Comparison of ENCODE assay signal across 2 cellular contexts in the genomic region with DNA sequence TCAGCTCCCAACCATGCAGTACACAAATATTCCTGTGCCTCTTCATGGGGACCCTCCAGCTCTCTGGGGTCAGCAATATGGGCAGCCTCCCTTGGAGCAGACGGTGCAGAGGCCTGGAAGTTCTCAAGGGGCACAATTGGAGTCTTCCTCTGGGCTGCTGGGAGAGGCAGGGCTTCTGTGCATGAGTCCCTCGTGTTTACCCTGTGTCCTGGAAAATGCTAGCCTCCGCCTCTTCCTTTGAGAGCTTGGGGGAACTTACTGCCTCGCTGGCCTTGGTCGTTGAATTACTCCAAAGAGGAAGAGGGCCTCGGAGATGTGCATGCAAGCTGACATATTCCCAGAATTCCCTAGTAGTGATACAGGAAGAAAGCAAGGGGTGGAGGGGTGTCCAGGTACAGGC.
TF ChIP-seq lines count a peak whose summit lies in the region.

No MANE protein-coding gene starts in this region.

TF ChIP-seq in SK-N-SH, 30 proteins besides CTCF, POLR2A, EP300 and RAD21:
- TF ChIP-seq, protein P1, sequence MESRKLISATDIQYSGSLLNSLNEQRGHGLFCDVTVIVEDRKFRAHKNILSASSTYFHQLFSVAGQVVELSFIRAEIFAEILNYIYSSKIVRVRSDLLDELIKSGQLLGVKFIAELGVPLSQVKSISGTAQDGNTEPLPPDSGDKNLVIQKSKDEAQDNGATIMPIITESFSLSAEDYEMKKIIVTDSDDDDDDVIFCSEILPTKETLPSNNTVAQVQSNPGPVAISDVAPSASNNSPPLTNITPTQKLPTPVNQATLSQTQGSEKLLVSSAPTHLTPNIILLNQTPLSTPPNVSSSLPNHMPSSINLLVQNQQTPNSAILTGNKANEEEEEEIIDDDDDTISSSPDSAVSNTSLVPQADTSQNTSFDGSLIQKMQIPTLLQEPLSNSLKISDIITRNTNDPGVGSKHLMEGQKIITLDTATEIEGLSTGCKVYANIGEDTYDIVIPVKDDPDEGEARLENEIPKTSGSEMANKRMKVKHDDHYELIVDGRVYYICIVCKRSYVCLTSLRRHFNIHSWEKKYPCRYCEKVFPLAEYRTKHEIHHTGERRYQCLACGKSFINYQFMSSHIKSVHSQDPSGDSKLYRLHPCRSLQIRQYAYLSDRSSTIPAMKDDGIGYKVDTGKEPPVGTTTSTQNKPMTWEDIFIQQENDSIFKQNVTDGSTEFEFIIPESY (IDR thresholded peaks at IDR 0.05; ENCODE audit: borderline replicate concordance, low read depth): no peak
- no peak for TF ChIP-seq FOXM1 (IDR thresholded peaks at IDR 0.05; ENCODE audit: low read depth)
- TF ChIP-seq, protein P2, sequence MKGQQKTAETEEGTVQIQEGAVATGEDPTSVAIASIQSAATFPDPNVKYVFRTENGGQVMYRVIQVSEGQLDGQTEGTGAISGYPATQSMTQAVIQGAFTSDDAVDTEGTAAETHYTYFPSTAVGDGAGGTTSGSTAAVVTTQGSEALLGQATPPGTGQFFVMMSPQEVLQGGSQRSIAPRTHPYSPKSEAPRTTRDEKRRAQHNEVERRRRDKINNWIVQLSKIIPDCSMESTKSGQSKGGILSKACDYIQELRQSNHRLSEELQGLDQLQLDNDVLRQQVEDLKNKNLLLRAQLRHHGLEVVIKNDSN (IDR thresholded peaks at IDR 0.05; ENCODE audit: borderline replicate concordance, low read depth): no peak
- TF ChIP-seq GATA2 (CRISPR knock-in tag; IDR thresholded peaks at IDR 0.05): no peak
- TF ChIP-seq RCOR1 (IDR thresholded peaks at IDR 0.05; ENCODE audit: low read length): no peak
- TF ChIP-seq SMC3 (IDR thresholded peaks at IDR 0.05; ENCODE audit: low read depth, low read length): no peak
- TF ChIP-seq, protein P3, sequence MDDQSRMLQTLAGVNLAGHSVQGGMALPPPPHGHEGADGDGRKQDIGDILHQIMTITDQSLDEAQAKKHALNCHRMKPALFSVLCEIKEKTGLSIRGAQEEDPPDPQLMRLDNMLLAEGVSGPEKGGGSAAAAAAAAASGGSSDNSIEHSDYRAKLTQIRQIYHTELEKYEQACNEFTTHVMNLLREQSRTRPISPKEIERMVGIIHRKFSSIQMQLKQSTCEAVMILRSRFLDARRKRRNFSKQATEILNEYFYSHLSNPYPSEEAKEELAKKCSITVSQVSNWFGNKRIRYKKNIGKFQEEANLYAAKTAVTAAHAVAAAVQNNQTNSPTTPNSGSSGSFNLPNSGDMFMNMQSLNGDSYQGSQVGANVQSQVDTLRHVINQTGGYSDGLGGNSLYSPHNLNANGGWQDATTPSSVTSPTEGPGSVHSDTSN (IDR thresholded peaks at IDR 0.05): no peak
- no peak for TF ChIP-seq YY1 (IDR thresholded peaks at IDR 0.05; ENCODE audit: low read depth)
- no peak for TF ChIP-seq NRF1 (IDR thresholded peaks at IDR 0.05; ENCODE audit: low read depth, low read length)
- TF ChIP-seq FOSL2 (IDR thresholded peaks at IDR 0.05; ENCODE audit: borderline replicate concordance, low read depth): no peak
- TF ChIP-seq TAF1 (IDR thresholded peaks at IDR 0.05; ENCODE audit: borderline replicate concordance, low read depth, low read length): no peak
- TF ChIP-seq RFX5 (IDR thresholded peaks at IDR 0.05; ENCODE audit: low read length): no peak
- TF ChIP-seq MEF2A (IDR thresholded peaks at IDR 0.05; ENCODE audit: borderline replicate concordance, low read depth): no peak
- TF ChIP-seq POLR2AphosphoS5 (IDR thresholded peaks at IDR 0.05; ENCODE audit: low read depth, low read length): no peak

TF ChIP-seq in SK-N-SH treated with all-trans-retinoic acid at 6 μM for 48 hours, 23 proteins besides CTCF, POLR2A, EP300 and RAD21:
- TF ChIP-seq, protein P4, sequence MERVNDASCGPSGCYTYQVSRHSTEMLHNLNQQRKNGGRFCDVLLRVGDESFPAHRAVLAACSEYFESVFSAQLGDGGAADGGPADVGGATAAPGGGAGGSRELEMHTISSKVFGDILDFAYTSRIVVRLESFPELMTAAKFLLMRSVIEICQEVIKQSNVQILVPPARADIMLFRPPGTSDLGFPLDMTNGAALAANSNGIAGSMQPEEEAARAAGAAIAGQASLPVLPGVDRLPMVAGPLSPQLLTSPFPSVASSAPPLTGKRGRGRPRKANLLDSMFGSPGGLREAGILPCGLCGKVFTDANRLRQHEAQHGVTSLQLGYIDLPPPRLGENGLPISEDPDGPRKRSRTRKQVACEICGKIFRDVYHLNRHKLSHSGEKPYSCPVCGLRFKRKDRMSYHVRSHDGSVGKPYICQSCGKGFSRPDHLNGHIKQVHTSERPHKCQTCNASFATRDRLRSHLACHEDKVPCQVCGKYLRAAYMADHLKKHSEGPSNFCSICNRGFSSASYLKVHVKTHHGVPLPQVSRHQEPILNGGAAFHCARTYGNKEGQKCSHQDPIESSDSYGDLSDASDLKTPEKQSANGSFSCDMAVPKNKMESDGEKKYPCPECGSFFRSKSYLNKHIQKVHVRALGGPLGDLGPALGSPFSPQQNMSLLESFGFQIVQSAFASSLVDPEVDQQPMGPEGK (CRISPR knock-in tag; IDR thresholded peaks at IDR 0.05; ENCODE audit: borderline replicate concordance): no peak
- TF ChIP-seq ZNF8 (CRISPR knock-in tag; IDR thresholded peaks at IDR 0.05): no peak
- TF ChIP-seq ZFP3 (CRISPR knock-in tag; IDR thresholded peaks at IDR 0.05): no peak
- TF ChIP-seq ISL1 (CRISPR knock-in tag; IDR thresholded peaks at IDR 0.05): no peak
- no peak for TF ChIP-seq RARB (CRISPR knock-in tag; IDR thresholded peaks at IDR 0.05)
- no peak for TF ChIP-seq TCF4 (CRISPR knock-in tag; IDR thresholded peaks at IDR 0.05; ENCODE audit: borderline replicate concordance)
- no peak for TF ChIP-seq TOX (CRISPR knock-in tag; IDR thresholded peaks at IDR 0.05; ENCODE audit: borderline replicate concordance)
- no peak for TF ChIP-seq BACH2 (CRISPR knock-in tag; IDR thresholded peaks at IDR 0.05; ENCODE audit: borderline replicate concordance)
- no peak for TF ChIP-seq PPARA (CRISPR knock-in tag; IDR thresholded peaks at IDR 0.05; ENCODE audit: borderline replicate concordance)
